Comparison of ENCODE assay signal across 20 cellular contexts in the genomic region with DNA sequence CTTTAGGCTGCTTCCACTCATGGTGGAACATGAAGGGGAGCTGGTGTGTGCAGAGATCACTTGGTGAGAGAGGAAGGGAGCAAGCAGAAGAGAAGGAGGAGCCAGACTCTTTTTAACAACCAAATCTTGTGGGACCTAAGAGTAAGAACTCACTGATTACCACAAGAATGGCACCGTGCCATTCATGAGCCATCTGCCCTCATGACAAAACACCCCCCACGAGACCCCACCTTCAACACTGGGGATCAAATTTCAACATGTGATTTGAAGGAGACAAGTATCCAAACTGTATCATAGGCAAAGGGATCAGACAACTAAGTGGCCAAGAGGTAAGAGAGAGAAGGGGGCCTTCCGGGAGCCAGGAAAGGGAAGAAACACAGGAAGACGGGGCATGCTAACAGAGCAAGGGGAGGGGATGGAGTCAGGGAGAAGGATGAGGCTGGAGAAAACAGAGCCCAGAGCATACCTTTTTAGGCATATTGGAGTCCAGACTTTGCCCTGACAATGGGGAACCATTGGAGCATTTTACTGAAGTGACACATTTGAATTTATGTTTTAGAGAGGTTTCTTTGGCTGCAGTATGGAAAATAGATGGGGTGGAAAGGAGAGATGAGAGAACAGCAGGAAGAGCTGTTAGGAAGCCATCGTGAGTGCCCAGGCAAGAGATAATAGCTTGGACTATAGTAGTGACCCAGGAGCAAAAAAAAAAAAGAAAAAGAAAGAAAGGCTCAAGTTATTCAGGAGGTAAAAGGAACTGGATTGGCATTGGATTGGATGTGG.
DNase-seq lines count a peak whose midpoint lies in the region; ATAC-seq, FAIRE-seq and TF ChIP-seq lines count a peak whose summit lies in the region.
"Had no signal": no experiment of that assay in that cellular context is flagged by ENCODE, and none has a peak within 500 bp of the region (broad histone marks: within the 10 kb centered on the region; RNA-seq: fewer than 3 reads in every experiment).

No MANE protein-coding gene starts in this region.

- ATAC-seq in GM19351 (IDR thresholded peaks at IDR 0.05; ENCODE audit: unreplicated experiment): no peak
- ATAC-seq: upper lobe of right lung had no signal

- H3K4me3 Mint-ChIP-seq in MCF 10A (ENCODE audit: unreplicated experiment): no peak overlapping the region
- H3K4me3 Mint-ChIP-seq: activated CD4-positive, alpha-beta T cell treated with anti-CD3 and anti-CD28 coated beads, Interleukin-2, amount 10 ng/mL, durations not matched to agents 24 days and 14 days; neural crest cell; T-helper 1 cell treated with Interleukin-12 subunit alpha and Interleukin-12 subunit beta and Interleukin-4 antibody, amounts not matched to agents 30 μg/mL and 1 μg/mL, for 36 hours had no signal

- FAIRE-seq in frontal cortex (lab: Jason Lieb, UNC): no peak

- DNase-seq in MCF 10A (ENCODE audit: unreplicated experiment) (peak; percentile 24), breast epithelium (ENCODE audit: low spot score in 2 of 2) (no peak), NCI-H446 treated with DMSO at 0.1 percent for 48 hours (lab: John Stamatoyannopoulos, UW) (peak; percentile 90), fibroblast of peridontal ligament (ENCODE audit: extremely low read depth) (peak; percentile 69), frontal cortex (ENCODE audit: low spot score in 2 of 2) (no peak), NCI-H1092 (lab: John Stamatoyannopoulos, UW) (no peak)
- DNase-seq: activated CD4-positive, alpha-beta T cell treated with anti-CD3 and anti-CD28 coated beads, Interleukin-2, amount 10 ng/mL, durations not matched to agents 24 days and 14 days; activated T-cell treated with anti-CD3 and anti-CD28 coated beads, Interleukin-2, amount 50 U/mL, for 48 hours; anterior cingulate cortex; DMS53; effector CD8-positive, alpha-beta T cell; hippocampal formation; Kasumi-1; NCI-H2107; upper lobe of right lung had no signal

- no peaks in the 10 kb centered on the region for H3K4me1 ChIP-seq in breast epithelium
- H3K4me1 ChIP-seq in skeletal muscle tissue (ENCODE audit: control insufficient read depth in 3 of 3, insufficient read depth in 3 of 3, low read length in 3 of 3): peaks cover 34 to 43% (median 38%) of the 10 kb centered on the region in 3 donors
- H3K4me1 ChIP-seq: upper lobe of right lung had no signal

- no peaks in the 10 kb centered on the region for H3K9me3 ChIP-seq in breast epithelium
- no peaks in the 10 kb centered on the region for H3K9me3 ChIP-seq in skeletal muscle tissue (ENCODE audit: control insufficient read depth in 3 of 3, low read length in 3 of 3)
- H3K9me3 ChIP-seq: upper lobe of right lung had no signal

- no peak overlapping the region for H3K27ac Mint-ChIP-seq in MCF 10A (ENCODE audit: low read depth, unreplicated experiment)
- H3K27ac Mint-ChIP-seq: activated CD4-positive, alpha-beta T cell treated with anti-CD3 and anti-CD28 coated beads, Interleukin-2, amount 10 ng/mL, durations not matched to agents 24 days and 14 days; T-helper 1 cell treated with Interleukin-12 subunit alpha and Interleukin-12 subunit beta and Interleukin-4 antibody, amounts not matched to agents 30 μg/mL and 1 μg/mL, for 36 hours had no signal

- H3K4me1 Mint-ChIP-seq in MCF 10A (ENCODE audit: insufficient read depth, unreplicated experiment): no peaks in the 10 kb centered on the region
- H3K4me1 Mint-ChIP-seq: activated CD4-positive, alpha-beta T cell treated with anti-CD3 and anti-CD28 coated beads, Interleukin-2, amount 10 ng/mL, durations not matched to agents 24 days and 14 days; neural crest cell had no signal

- no peaks in the 10 kb centered on the region for H3K27me3 ChIP-seq in breast epithelium
- H3K27me3 ChIP-seq in skeletal muscle tissue (ENCODE audit: control insufficient read depth in 3 of 3, insufficient read depth in 3 of 3, low read length in 3 of 3): no peaks in the 10 kb centered on the region
- H3K27me3 ChIP-seq: upper lobe of right lung had no signal

- CTCF ChIA-PET in MCF 10A (lab: Yijun Ruan, JAX): interaction anchor here (0.6 kb wide), 1 partner anchor 223 kb away, joined by 3 read pairs; no protein-coding TSS in a partner anchor

- no peaks in the 10 kb centered on the region for H3K36me3 ChIP-seq in breast epithelium
- no peaks in the 10 kb centered on the region for H3K36me3 ChIP-seq in skeletal muscle tissue (ENCODE audit: control insufficient read depth in 3 of 3, insufficient read depth in 3 of 3, low read length in 3 of 3)
- H3K36me3 ChIP-seq: upper lobe of right lung had no signal

- TF ChIP-seq CTCF in MCF 10A (IDR thresholded peaks at IDR 0.05; ENCODE audit: unreplicated experiment) (no peak), breast epithelium (IDR thresholded peaks at IDR 0.05) (no peak)

- POLR2A ChIA-PET in MCF 10A (lab: Yijun Ruan, JAX): interaction anchor here (1.3 kb wide), 1 partner anchor 12 kb away, joined by 5 read pairs; no protein-coding TSS in a partner anchor

- intact Hi-C loops in MCF 10A (cut with micrococcal nuclease) (no loop called here), breast epithelium (cut with DNase I; ENCODE audit: low total_unique reads) (no loop called here)

- no peak overlapping the region for H3K4me3 ChIP-seq in breast epithelium
- H3K4me3 ChIP-seq in skeletal muscle tissue (ENCODE audit: low read length in 3 of 3): peak overlapping the region in 1 of 3 donors; percentile 8
- H3K4me3 ChIP-seq: lung, upper lobe of right lung had no signal

- peak overlapping the region in 1 of 3 donors; percentile 20 for H3K9ac ChIP-seq in skeletal muscle tissue (ENCODE audit: low read depth in 1 of 3, low read length in 3 of 3)

- H3K9me3 Mint-ChIP-seq in MCF 10A (ENCODE audit: unreplicated experiment): no peaks in the 10 kb centered on the region
- H3K9me3 Mint-ChIP-seq: activated CD4-positive, alpha-beta T cell treated with anti-CD3 and anti-CD28 coated beads, Interleukin-2, amount 10 ng/mL, durations not matched to agents 24 days and 14 days; T-helper 1 cell treated with Interleukin-12 subunit alpha and Interleukin-12 subunit beta and Interleukin-4 antibody, amounts not matched to agents 30 μg/mL and 1 μg/mL, for 36 hours had no signal

- no TSS peak for BruUV-seq in MCF 10A (replicated peaks; lab: Mats Ljungman, UMichigan)

- TF ChIP-seq POLR2A in breast epithelium (IDR thresholded peaks at IDR 0.05): no peak

- no peaks in the 10 kb centered on the region for H3K36me3 Mint-ChIP-seq in MCF 10A (ENCODE audit: insufficient read depth, unreplicated experiment)

- H3K27ac ChIP-seq in breast epithelium (peak overlapping the region in 1 of 2 donors; percentile 52), skeletal muscle tissue (ENCODE audit: low read depth, low read length) (peak overlapping the region; percentile 74)
- H3K27ac ChIP-seq: upper lobe of right lung had no signal

- no peaks in the 10 kb centered on the region for H3K27me3 Mint-ChIP-seq in MCF 10A (ENCODE audit: insufficient read depth, unreplicated experiment)
- H3K27me3 Mint-ChIP-seq: activated CD4-positive, alpha-beta T cell treated with anti-CD3 and anti-CD28 coated beads, Interleukin-2, amount 10 ng/mL, durations not matched to agents 24 days and 14 days had no signal

Comparison
In these comparisons a context has a peak if more than half of its experiments do, and no peak if none do; other contexts are left out.
1. DNase-seq: peak in MCF 10A (single experiment), NCI-H446 treated with DMSO at 0.1 percent for 48 hours (single experiment) and fibroblast of peridontal ligament (single experiment); none in breast epithelium (0 of 2), frontal cortex (0 of 2) and NCI-H1092 (single experiment).